9 cellular contexts compared by ENCODE assay signal in the genomic region with DNA sequence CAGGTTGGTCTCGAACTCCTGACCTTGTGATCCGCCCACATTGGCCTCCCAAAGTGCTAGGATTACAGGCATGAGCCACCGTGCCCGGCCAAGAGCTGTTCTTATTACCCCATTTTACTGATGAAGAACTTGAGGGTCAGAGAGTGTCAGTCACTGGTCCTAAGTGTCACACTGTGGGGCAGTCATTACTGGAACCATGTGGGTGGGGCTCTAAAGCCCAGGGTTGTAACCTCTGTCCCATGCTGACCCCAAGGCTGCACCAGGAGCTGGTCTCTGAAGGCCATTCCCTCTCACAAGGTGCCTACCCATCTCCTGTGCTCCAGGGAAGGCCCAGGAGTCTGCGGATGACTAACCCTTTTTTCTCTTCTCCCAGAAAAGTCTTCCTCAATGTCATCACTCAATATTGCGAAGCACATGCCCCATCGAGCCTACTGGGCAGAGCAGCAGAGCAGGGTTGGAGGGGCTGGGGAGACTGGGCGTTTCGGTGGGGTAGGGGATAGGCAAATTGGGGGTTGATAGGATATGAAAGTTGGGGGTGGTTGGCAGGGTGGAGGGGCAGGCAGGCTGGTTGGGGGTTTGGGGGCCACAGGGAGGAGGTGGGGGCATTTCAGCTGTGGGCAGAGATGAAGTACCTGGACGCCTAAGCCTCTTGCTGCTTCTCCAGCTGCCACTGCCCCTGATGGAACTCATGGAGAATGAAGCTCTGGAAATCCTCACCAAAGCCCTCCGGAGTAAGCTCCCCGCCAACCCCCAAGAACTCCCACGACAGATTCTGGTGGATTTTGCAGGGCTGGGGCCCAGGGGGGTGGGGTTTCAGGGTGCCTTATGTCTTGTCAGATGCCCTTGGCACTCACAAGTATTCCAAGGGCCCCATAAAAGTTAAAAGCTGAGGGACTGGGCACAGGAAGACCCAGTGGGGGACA. TPM values are rescaled to one million over a fixed set of nuclear protein-coding genes. Genes with fewer than 3 reads are reported as not detected.
DNase-seq lines count a peak whose midpoint lies in the region; ATAC-seq, FAIRE-seq and TF ChIP-seq lines count a peak whose summit lies in the region.
"Had no signal": no experiment of that assay in that cellular context is flagged by ENCODE, and none has a peak within 500 bp of the region (broad histone marks: within the 10 kb centered on the region; RNA-seq: fewer than 3 reads in every experiment).

No MANE protein-coding gene starts in this region.

- intact Hi-C loops in HepG2 (cut with micrococcal nuclease; ENCODE audit: unreplicated experiment) (loop anchor here (2.0 to 10.0 kb wide), 3 partner anchors 33 to 119 kb away; partner anchors contain the start of genes PPP1R14B and STIP1), right lobe of liver (cut with DNase I) (no loop called here), left ventricle myocardium superior (cut with micrococcal nuclease) (no loop called here), vagina (cut with DNase I) (no loop called here)

- ATAC-seq in HepG2 (no peak), right lobe of liver (no peak), left ventricle myocardium superior (no peak)

- BruUV-seq in HepG2 (replicated peaks; lab: Mats Ljungman, UMichigan), result no TSS peak

- peak overlapping the region; percentile 84 for H3K4me2 ChIP-seq in HepG2 (ENCODE audit: low read depth, low read length)

- TF ChIP-seq EP300 in HepG2 (IDR thresholded peaks at IDR 0.05; ENCODE audit: low read depth in 2 of 2, low read length in 2 of 2) (no peak), HepG2 (CRISPR knock-in tag; IDR thresholded peaks at IDR 0.05; ENCODE audit: borderline replicate concordance) (no peak)

- H3K4me1 ChIP-seq in HepG2 (ENCODE audit: insufficient read depth, low read length) (peaks cover 62% of the 10 kb centered on the region), right lobe of liver (peaks cover 0 to 39% (median 13%) of the 10 kb centered on the region in 4 donors), vagina (peaks cover 55% of the 10 kb centered on the region)

- no peak overlapping the region for H2AFZ ChIP-seq in HepG2 (ENCODE audit: low read length)

- H3K36me3 ChIP-seq in HepG2 (replicated peaks in 1 of 2; ENCODE audit: control insufficient read depth in 1 of 2, insufficient read depth in 2 of 2, low read length in 2 of 2) (no peaks in the 10 kb centered on the region), right lobe of liver (no peaks in the 10 kb centered on the region), vagina (no peaks in the 10 kb centered on the region)

- TF ChIP-seq POLR2A in HepG2 (IDR thresholded peaks at IDR 0.05; ENCODE audit: insufficient read depth in 1 of 2, low read depth in 2 of 2, low read length in 2 of 2), result no peak
- TF ChIP-seq POLR2A in right lobe of liver (IDR thresholded peaks at IDR 0.05), result no peak
- TF ChIP-seq POLR2A in vagina (IDR thresholded peaks at IDR 0.05), result no peak

- H3K9ac ChIP-seq in HepG2 (ENCODE audit: insufficient read depth, low read depth, low read length), result peak overlapping the region; percentile 88; the same call in 1 of the 2 replicates

- TF ChIP-seq RAD21 in HepG2 (CRISPR knock-in tag; IDR thresholded peaks at IDR 0.05), result no peak

- peaks cover 15% of the 10 kb centered on the region for H3K79me2 ChIP-seq in HepG2 (ENCODE audit: insufficient read depth, low read length)

- no peaks in the 10 kb centered on the region for H4K20me1 ChIP-seq in HepG2 (ENCODE audit: insufficient read depth, low read length)

- TF ChIP-seq CTCF in HepG2 (CRISPR knock-in tag; IDR thresholded peaks at IDR 0.05), result no peak
- no peak for TF ChIP-seq CTCF in right lobe of liver (IDR thresholded peaks at IDR 0.05)
- no peak for TF ChIP-seq CTCF in vagina (IDR thresholded peaks at IDR 0.05)

- no peak for FAIRE-seq in HepG2 (lab: Jason Lieb, UNC)

- no peaks in the 10 kb centered on the region for H3K9me3 ChIP-seq in HepG2 (ENCODE audit: low read length)
- no peaks in the 10 kb centered on the region for H3K9me3 ChIP-seq in right lobe of liver
- H3K9me3 ChIP-seq in vagina, result no peaks in the 10 kb centered on the region

- H3K27me3 ChIP-seq in HepG2 (ENCODE audit: control insufficient read depth in 1 of 2, insufficient read depth in 2 of 2, low read length in 2 of 2) (peaks cover 5 to 25% of the 10 kb centered on the region in 2 experiments; a peak in 4 of 5 replicates), right lobe of liver (peaks cover 0 to 18% of the 10 kb centered on the region in 2 donors), vagina (no peaks in the 10 kb centered on the region)

- in situ Hi-C loops in HepG2 (cut with HindIII; ENCODE audit: extremely low pct_ligation_motif_present, low pct_unique_long_range_greater_than_20kb), result loop anchor here (5.0 kb wide), 1 partner anchor 61 kb away; the partner anchor contains the start of gene FKBP2

- WGBS in HepG2 (ENCODE audit: low lambda C conversion rate), result 48% methylated on average over 11 of the region's 13 CpGs
- 77% methylated on average over 9 of the region's 13 CpGs for WGBS in right lobe of liver (ENCODE audit: insufficient coverage, low coverage, low lambda C conversion rate, missing lambda C conversion rate)

- H3K4me3 ChIP-seq in HepG2 (replicated peaks in 1 of 3; ENCODE audit: insufficient read depth in 1 of 3, low read depth in 2 of 3, low read length in 3 of 3) (peak overlapping the region; percentile 51 to 79 (median 70); a peak in 4 of 6 replicates), right lobe of liver (no peak overlapping the region), vagina (no peak overlapping the region)

- POLR2A ChIA-PET in HepG2 (lab: Yijun Ruan, JAX), result interaction anchor here (0.9 to 5.5 kb wide), 14 partner anchors 13 to 118 kb away, joined by 3 to 103 read pairs (median 8); partner anchors contain the start of genes BAD, FKBP2, GPR137 and KCNK4

- DNase-seq in HepG2 (ENCODE audit: low spot score) (no peak), right lobe of liver (no peak), left ventricle myocardium superior (peak; percentile 32), vagina (ENCODE audit: extremely low spot score in 2 of 2) (peak in 1 of 2 donors; percentile 87), SW 1271 (lab: John Stamatoyannopoulos, UW) (no peak)
- no peak for DNase-seq in stimulated activated CD4-positive, alpha-beta T cell treated with anti-CD3 and anti-CD28 coated beads, Interleukin-1b, Interleukin-23, amount 100 ng/mL, for 48 hours

- H3K27ac ChIP-seq in HepG2 (ENCODE audit: extremely low read length, insufficient read depth, low read length) (no peak overlapping the region), right lobe of liver (peak overlapping the region in 1 of 3 donors; percentile 99), vagina (peak overlapping the region; percentile 96)

- CTCF ChIA-PET in HepG2 (lab: Yijun Ruan, JAX; ENCODE audit: low intra/inter-chr PET ratio, low total read pairs), result interaction anchor here (1.3 to 2.4 kb wide), 2 partner anchors 32 to 99 kb away, joined by 7 to 12 read pairs; no protein-coding TSS in a partner anchor

RNA-seq across cellular contexts. Expression of gene ESRRA, which starts 2.0 kb away (rescaled TPM):
- total RNA-seq in HepG2 (2016; rRNA removed; fragmentation: Illumina TruSeq; extraction: Trizol), result 28.3 and 36.3 TPM in 2 replicates
- 21.0 and 23.1 TPM in 2 replicates for total RNA-seq in HepG2 (2016; cell fraction: cytosol; rRNA removed; fragmentation: Illumina TruSeq; extraction: Trizol; ENCODE audit: low read depth)
- total RNA-seq in HepG2 (2016; cell fraction: insoluble cytoplasmic fraction; rRNA removed; fragmentation: Illumina TruSeq; extraction: Trizol), result 26.0 and 36.9 TPM in 2 replicates
- 46.3 and 50.0 TPM in 2 replicates for total RNA-seq in HepG2 (2016; cell fraction: membrane; rRNA removed; fragmentation: Illumina TruSeq; extraction: Trizol)
- total RNA-seq in HepG2 (2016; cell fraction: nucleus; rRNA removed; fragmentation: Illumina TruSeq; extraction: Trizol), result 18.8 and 23.8 TPM in 2 replicates
- polyA plus RNA-seq in HepG2 (2011; rRNA removed), result 18.1 and 24.3 TPM in 2 replicates
- polyA plus RNA-seq in HepG2 (2011; cell fraction: cytosol; rRNA removed), result 23.6 and 37.4 TPM in 2 replicates
- 31.2 and 32.0 TPM in 2 replicates for polyA plus RNA-seq in HepG2 (2011; cell fraction: nucleus; rRNA removed)
- polyA plus RNA-seq in HepG2 (2012), result 15.3 and 20.7 TPM in 2 replicates
- polyA plus RNA-seq in HepG2 (2016; cell fraction: cytosol; fragmentation: Illumina TruSeq; extraction: Trizol; ENCODE audit: low read depth), result 15.0 and 16.3 TPM in 2 replicates
- 19.1 and 21.1 TPM in 2 replicates for polyA plus RNA-seq in HepG2 (2016; cell fraction: insoluble cytoplasmic fraction; fragmentation: Illumina TruSeq; extraction: Trizol; ENCODE audit: low read depth)
- 25.2 and 26.9 TPM in 2 replicates for polyA plus RNA-seq in HepG2 (2016; cell fraction: membrane; fragmentation: Illumina TruSeq; extraction: Trizol; ENCODE audit: low read depth)
- 37.3 and 45.3 TPM in 2 replicates for polyA plus RNA-seq in HepG2 (2016; cell fraction: nucleus; fragmentation: Illumina TruSeq; extraction: Trizol; ENCODE audit: insufficient read depth, low read depth)
- 28.9 and 57.4 TPM in 2 replicates for polyA minus RNA-seq in HepG2 (2011; rRNA and poly(A)+ RNA removed; ENCODE audit: low replicate concordance)
- 13.1 and 14.8 TPM in 2 replicates for polyA minus RNA-seq in HepG2 (2011; cell fraction: cytosol; rRNA and poly(A)+ RNA removed)
- 10.8 and 12.1 TPM in 2 replicates for polyA minus RNA-seq in HepG2 (2011; cell fraction: nucleus; rRNA and poly(A)+ RNA removed)
- 10 to 100 TPM; 28.5 to 82.6 (median 47.7) TPM for total RNA-seq in right lobe of liver
- total RNA-seq in left ventricle myocardium superior, result 256 TPM
- 44.4 TPM for total RNA-seq in vagina

RNA-seq across cellular contexts. Expression of gene CATSPERZ, which starts 3.2 kb away (rescaled TPM):
- total RNA-seq in HepG2 (2016; rRNA removed; fragmentation: Illumina TruSeq; extraction: Trizol), result 0.22 and 0.73 TPM in 2 replicates
- total RNA-seq in HepG2 (2016; cell fraction: cytosol; rRNA removed; fragmentation: Illumina TruSeq; extraction: Trizol; ENCODE audit: low read depth), result not detected in 2 replicates
- total RNA-seq in HepG2 (2016; cell fraction: insoluble cytoplasmic fraction; rRNA removed; fragmentation: Illumina TruSeq; extraction: Trizol), result 0.49 and 0.52 TPM in 2 replicates
- total RNA-seq in HepG2 (2016; cell fraction: membrane; rRNA removed; fragmentation: Illumina TruSeq; extraction: Trizol), result 0.34 TPM in 1 of 2 replicates, not detected in the other
- total RNA-seq in HepG2 (2016; cell fraction: nucleus; rRNA removed; fragmentation: Illumina TruSeq; extraction: Trizol), result not detected in 2 replicates
- 0.16 and 0.48 TPM in 2 replicates for polyA plus RNA-seq in HepG2 (2011; rRNA removed)
- polyA plus RNA-seq in HepG2 (2011; cell fraction: cytosol; rRNA removed), result 0.26 and 0.66 TPM in 2 replicates
- 0.38 TPM in 1 of 2 replicates, not detected in the other for polyA plus RNA-seq in HepG2 (2011; cell fraction: nucleus; rRNA removed)
- 0.23 TPM in 1 of 2 replicates, not detected in the other for polyA plus RNA-seq in HepG2 (2012)
- polyA plus RNA-seq in HepG2 (2016; cell fraction: cytosol; fragmentation: Illumina TruSeq; extraction: Trizol; ENCODE audit: low read depth), result 0.15 and 0.65 TPM in 2 replicates
- 0.59 TPM in 1 of 2 replicates, not detected in the other for polyA plus RNA-seq in HepG2 (2016; cell fraction: insoluble cytoplasmic fraction; fragmentation: Illumina TruSeq; extraction: Trizol; ENCODE audit: low read depth)
- 0.44 TPM in 1 of 2 replicates, not detected in the other for polyA plus RNA-seq in HepG2 (2016; cell fraction: membrane; fragmentation: Illumina TruSeq; extraction: Trizol; ENCODE audit: low read depth)
- polyA plus RNA-seq in HepG2 (2016; cell fraction: nucleus; fragmentation: Illumina TruSeq; extraction: Trizol; ENCODE audit: insufficient read depth, low read depth), result 1.2 TPM in 1 of 2 replicates, not detected in the other
- 0.42 TPM in 1 of 2 replicates, not detected in the other for polyA minus RNA-seq in HepG2 (2011; rRNA and poly(A)+ RNA removed; ENCODE audit: low replicate concordance)
- not detected in 2 replicates for polyA minus RNA-seq in HepG2 (2011; cell fraction: cytosol; rRNA and poly(A)+ RNA removed)
- not detected in 2 replicates for polyA minus RNA-seq in HepG2 (2011; cell fraction: nucleus; rRNA and poly(A)+ RNA removed)
- total RNA-seq in right lobe of liver, result not detected
- total RNA-seq in left ventricle myocardium superior, result not detected
- total RNA-seq in vagina, result not detected
- total RNA-seq: skeletal muscle tissue had no signal
- polyA plus RNA-seq: BJ had no signal

RNA-seq across cellular contexts. Expression of gene KCNK4, which starts 12.3 kb away (rescaled TPM):
- total RNA-seq in HepG2 (2016; rRNA removed; fragmentation: Illumina TruSeq; extraction: Trizol) (not detected in 2 replicates), right lobe of liver (not detected), left ventricle myocardium superior (not detected), vagina (0.98 TPM)
- not detected in 2 replicates for total RNA-seq in HepG2 (2016; cell fraction: cytosol; rRNA removed; fragmentation: Illumina TruSeq; extraction: Trizol; ENCODE audit: low read depth)
- total RNA-seq in HepG2 (2016; cell fraction: insoluble cytoplasmic fraction; rRNA removed; fragmentation: Illumina TruSeq; extraction: Trizol), result not detected in 2 replicates
- not detected in 2 replicates for total RNA-seq in HepG2 (2016; cell fraction: membrane; rRNA removed; fragmentation: Illumina TruSeq; extraction: Trizol)
- not detected in 2 replicates for total RNA-seq in HepG2 (2016; cell fraction: nucleus; rRNA removed; fragmentation: Illumina TruSeq; extraction: Trizol)
- polyA plus RNA-seq in HepG2 (2011; rRNA removed), result not detected in 2 replicates
- not detected in 2 replicates for polyA plus RNA-seq in HepG2 (2011; cell fraction: cytosol; rRNA removed)
- not detected in 2 replicates for polyA plus RNA-seq in HepG2 (2011; cell fraction: nucleus; rRNA removed)
- not detected in 2 replicates for polyA plus RNA-seq in HepG2 (2012)
- not detected in 2 replicates for polyA plus RNA-seq in HepG2 (2016; cell fraction: cytosol; fragmentation: Illumina TruSeq; extraction: Trizol; ENCODE audit: low read depth)
- not detected in 2 replicates for polyA plus RNA-seq in HepG2 (2016; cell fraction: insoluble cytoplasmic fraction; fragmentation: Illumina TruSeq; extraction: Trizol; ENCODE audit: low read depth)
- polyA plus RNA-seq in HepG2 (2016; cell fraction: membrane; fragmentation: Illumina TruSeq; extraction: Trizol; ENCODE audit: low read depth), result not detected in 2 replicates
- not detected in 2 replicates for polyA plus RNA-seq in HepG2 (2016; cell fraction: nucleus; fragmentation: Illumina TruSeq; extraction: Trizol; ENCODE audit: insufficient read depth, low read depth)
- 0.21 TPM in 1 of 2 replicates, not detected in the other for polyA minus RNA-seq in HepG2 (2011; rRNA and poly(A)+ RNA removed; ENCODE audit: low replicate concordance)
- polyA minus RNA-seq in HepG2 (2011; cell fraction: cytosol; rRNA and poly(A)+ RNA removed), result not detected in 2 replicates
- polyA minus RNA-seq in HepG2 (2011; cell fraction: nucleus; rRNA and poly(A)+ RNA removed), result not detected in 2 replicates
- total RNA-seq: skeletal muscle tissue had no signal
- polyA plus RNA-seq: BJ, thymus had no signal

RNA-seq across cellular contexts. Expression of gene TRMT112, which starts 14.0 kb away (rescaled TPM):
- total RNA-seq in HepG2 (2016; rRNA removed; fragmentation: Illumina TruSeq; extraction: Trizol) (409 and 492 TPM in 2 replicates), right lobe of liver (100 to 1,000 TPM in 2 of 6 experiments, 10 to 100 TPM in 4; 58.0 to 122 (median 85.3) TPM), left ventricle myocardium superior (83.4 TPM), vagina (195 TPM)
- 143 and 170 TPM in 2 replicates for total RNA-seq in HepG2 (2016; cell fraction: cytosol; rRNA removed; fragmentation: Illumina TruSeq; extraction: Trizol; ENCODE audit: low read depth)
- 431 and 531 TPM in 2 replicates for total RNA-seq in HepG2 (2016; cell fraction: insoluble cytoplasmic fraction; rRNA removed; fragmentation: Illumina TruSeq; extraction: Trizol)
- total RNA-seq in HepG2 (2016; cell fraction: membrane; rRNA removed; fragmentation: Illumina TruSeq; extraction: Trizol), result 166 and 190 TPM in 2 replicates
- total RNA-seq in HepG2 (2016; cell fraction: nucleus; rRNA removed; fragmentation: Illumina TruSeq; extraction: Trizol), result 130 and 144 TPM in 2 replicates
- 151 and 186 TPM in 2 replicates for polyA plus RNA-seq in HepG2 (2011; rRNA removed)
- 301 and 330 TPM in 2 replicates for polyA plus RNA-seq in HepG2 (2011; cell fraction: cytosol; rRNA removed)
- 78.5 and 80.8 TPM in 2 replicates for polyA plus RNA-seq in HepG2 (2011; cell fraction: nucleus; rRNA removed)
- 233 and 237 TPM in 2 replicates for polyA plus RNA-seq in HepG2 (2012)
- 138 and 154 TPM in 2 replicates for polyA plus RNA-seq in HepG2 (2016; cell fraction: cytosol; fragmentation: Illumina TruSeq; extraction: Trizol; ENCODE audit: low read depth)
- 410 and 435 TPM in 2 replicates for polyA plus RNA-seq in HepG2 (2016; cell fraction: insoluble cytoplasmic fraction; fragmentation: Illumina TruSeq; extraction: Trizol; ENCODE audit: low read depth)
- 153 and 156 TPM in 2 replicates for polyA plus RNA-seq in HepG2 (2016; cell fraction: membrane; fragmentation: Illumina TruSeq; extraction: Trizol; ENCODE audit: low read depth)
- polyA plus RNA-seq in HepG2 (2016; cell fraction: nucleus; fragmentation: Illumina TruSeq; extraction: Trizol; ENCODE audit: insufficient read depth, low read depth), result 204 and 210 TPM in 2 replicates
- polyA minus RNA-seq in HepG2 (2011; rRNA and poly(A)+ RNA removed; ENCODE audit: low replicate concordance), result 77.3 and 151 TPM in 2 replicates
- 51.7 and 73.4 TPM in 2 replicates for polyA minus RNA-seq in HepG2 (2011; cell fraction: cytosol; rRNA and poly(A)+ RNA removed)
- 24.2 and 30.1 TPM in 2 replicates for polyA minus RNA-seq in HepG2 (2011; cell fraction: nucleus; rRNA and poly(A)+ RNA removed)

RNA-seq across cellular contexts. Expression of gene PRDX5, which starts 14.6 kb away (rescaled TPM):
- total RNA-seq in HepG2 (2016; rRNA removed; fragmentation: Illumina TruSeq; extraction: Trizol) (215 and 266 TPM in 2 replicates), right lobe of liver (100 to 1,000 TPM in 2 of 6 experiments, 10 to 100 TPM in 4; 84.0 to 172 (median 89.3) TPM), left ventricle myocardium superior (362 TPM), vagina (229 TPM)
- 189 and 238 TPM in 2 replicates for total RNA-seq in HepG2 (2016; cell fraction: cytosol; rRNA removed; fragmentation: Illumina TruSeq; extraction: Trizol; ENCODE audit: low read depth)
- 225 and 290 TPM in 2 replicates for total RNA-seq in HepG2 (2016; cell fraction: insoluble cytoplasmic fraction; rRNA removed; fragmentation: Illumina TruSeq; extraction: Trizol)
- 184 and 217 TPM in 2 replicates for total RNA-seq in HepG2 (2016; cell fraction: membrane; rRNA removed; fragmentation: Illumina TruSeq; extraction: Trizol)
- total RNA-seq in HepG2 (2016; cell fraction: nucleus; rRNA removed; fragmentation: Illumina TruSeq; extraction: Trizol), result 61.4 and 65.1 TPM in 2 replicates
- polyA plus RNA-seq in HepG2 (2011; rRNA removed), result 288 and 311 TPM in 2 replicates
- 480 and 511 TPM in 2 replicates for polyA plus RNA-seq in HepG2 (2011; cell fraction: cytosol; rRNA removed)
- polyA plus RNA-seq in HepG2 (2011; cell fraction: nucleus; rRNA removed), result 86.1 and 95.5 TPM in 2 replicates
- polyA plus RNA-seq in HepG2 (2012), result 188 and 213 TPM in 2 replicates
- polyA plus RNA-seq in HepG2 (2016; cell fraction: cytosol; fragmentation: Illumina TruSeq; extraction: Trizol; ENCODE audit: low read depth), result 258 and 314 TPM in 2 replicates
- 351 and 378 TPM in 2 replicates for polyA plus RNA-seq in HepG2 (2016; cell fraction: insoluble cytoplasmic fraction; fragmentation: Illumina TruSeq; extraction: Trizol; ENCODE audit: low read depth)
- 187 and 232 TPM in 2 replicates for polyA plus RNA-seq in HepG2 (2016; cell fraction: membrane; fragmentation: Illumina TruSeq; extraction: Trizol; ENCODE audit: low read depth)
- polyA plus RNA-seq in HepG2 (2016; cell fraction: nucleus; fragmentation: Illumina TruSeq; extraction: Trizol; ENCODE audit: insufficient read depth, low read depth), result 155 and 156 TPM in 2 replicates
- 66.0 and 255 TPM in 2 replicates for polyA minus RNA-seq in HepG2 (2011; rRNA and poly(A)+ RNA removed; ENCODE audit: low replicate concordance)
- 56.2 and 60.1 TPM in 2 replicates for polyA minus RNA-seq in HepG2 (2011; cell fraction: cytosol; rRNA and poly(A)+ RNA removed)
- polyA minus RNA-seq in HepG2 (2011; cell fraction: nucleus; rRNA and poly(A)+ RNA removed), result 17.0 and 18.0 TPM in 2 replicates

Comparison
In these comparisons a context has a peak if more than half of its experiments do, and no peak if none do; other contexts are left out.
1. H3K4me3 ChIP-seq: peak in HepG2 (3 of 3); none in right lobe of liver (0 of 3) and vagina (0 of 2).